ENCODE assay signal across 1 cellular context in the genomic region with DNA sequence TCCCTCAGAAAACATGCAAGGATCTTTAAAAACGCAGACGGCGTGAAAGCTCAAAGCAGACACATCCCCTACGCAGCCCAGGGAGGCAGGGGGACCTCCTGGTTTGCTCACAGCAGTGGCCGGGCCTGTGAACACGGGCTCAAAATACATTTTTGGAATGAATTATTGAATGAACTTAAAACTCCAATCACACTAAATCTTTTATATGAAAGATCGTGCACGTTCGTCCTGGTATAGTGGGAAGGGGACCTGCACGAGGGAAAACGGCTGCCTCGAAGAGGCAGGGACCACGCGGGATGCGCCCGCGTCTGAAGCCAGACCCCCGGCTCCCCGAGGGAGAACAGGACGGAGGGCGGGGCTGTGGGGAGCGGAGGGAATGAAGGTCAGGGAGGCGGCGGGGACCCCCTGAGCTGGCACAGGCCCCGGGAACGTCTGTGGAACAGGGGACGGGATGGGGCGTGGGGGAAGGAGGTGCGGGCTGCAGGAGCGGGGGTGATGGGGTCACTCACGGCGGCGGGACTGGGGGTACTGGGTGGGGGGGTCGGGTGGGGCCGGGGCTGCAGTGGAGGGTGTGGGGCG.
TF ChIP-seq lines count a peak whose summit lies in the region.

No MANE protein-coding gene starts in this region.

TF ChIP-seq in HepG2, 621 proteins besides CTCF, POLR2A, EP300 and RAD21:
- TF ChIP-seq, protein P1, sequence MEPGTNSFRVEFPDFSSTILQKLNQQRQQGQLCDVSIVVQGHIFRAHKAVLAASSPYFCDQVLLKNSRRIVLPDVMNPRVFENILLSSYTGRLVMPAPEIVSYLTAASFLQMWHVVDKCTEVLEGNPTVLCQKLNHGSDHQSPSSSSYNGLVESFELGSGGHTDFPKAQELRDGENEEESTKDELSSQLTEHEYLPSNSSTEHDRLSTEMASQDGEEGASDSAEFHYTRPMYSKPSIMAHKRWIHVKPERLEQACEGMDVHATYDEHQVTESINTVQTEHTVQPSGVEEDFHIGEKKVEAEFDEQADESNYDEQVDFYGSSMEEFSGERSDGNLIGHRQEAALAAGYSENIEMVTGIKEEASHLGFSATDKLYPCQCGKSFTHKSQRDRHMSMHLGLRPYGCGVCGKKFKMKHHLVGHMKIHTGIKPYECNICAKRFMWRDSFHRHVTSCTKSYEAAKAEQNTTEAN (CRISPR knock-in tag; conservative IDR thresholded peaks at IDR 0.05) = no peak
- 0 out of 2 replicates have a peak, but pooled peaks have one; percentile 49 for TF ChIP-seq CBX2 (IDR thresholded peaks at IDR 0.05; ENCODE audit: low read depth, low read length)
- TF ChIP-seq CBX2 (CRISPR knock-in tag; IDR thresholded peaks at IDR 0.05; ENCODE audit: low read depth) = no peak
- TF ChIP-seq EZH2 (conservative IDR thresholded peaks at IDR 0.05; ENCODE audit: low read depth, low read length) = 0 out of 2 replicates have a peak, but pooled peaks have one; percentile 53
- no peak for TF ChIP-seq GABPB1 (CRISPR knock-in tag; IDR thresholded peaks at IDR 0.05)
- no peak for TF ChIP-seq NFAT5 (CRISPR knock-in tag; IDR thresholded peaks at IDR 0.05)
- TF ChIP-seq, protein P2, sequence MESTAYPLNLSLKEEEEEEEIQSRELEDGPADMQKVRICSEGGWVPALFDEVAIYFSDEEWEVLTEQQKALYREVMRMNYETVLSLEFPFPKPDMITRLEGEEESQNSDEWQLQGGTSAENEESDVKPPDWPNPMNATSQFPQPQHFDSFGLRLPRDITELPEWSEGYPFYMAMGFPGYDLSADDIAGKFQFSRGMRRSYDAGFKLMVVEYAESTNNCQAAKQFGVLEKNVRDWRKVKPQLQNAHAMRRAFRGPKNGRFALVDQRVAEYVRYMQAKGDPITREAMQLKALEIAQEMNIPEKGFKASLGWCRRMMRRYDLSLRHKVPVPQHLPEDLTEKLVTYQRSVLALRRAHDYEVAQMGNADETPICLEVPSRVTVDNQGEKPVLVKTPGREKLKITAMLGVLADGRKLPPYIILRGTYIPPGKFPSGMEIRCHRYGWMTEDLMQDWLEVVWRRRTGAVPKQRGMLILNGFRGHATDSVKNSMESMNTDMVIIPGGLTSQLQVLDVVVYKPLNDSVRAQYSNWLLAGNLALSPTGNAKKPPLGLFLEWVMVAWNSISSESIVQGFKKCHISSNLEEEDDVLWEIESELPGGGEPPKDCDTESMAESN (CRISPR knock-in tag; conservative IDR thresholded peaks at IDR 0.05) = no peak
- no peak for TF ChIP-seq ZNF746 (CRISPR knock-in tag; IDR thresholded peaks at IDR 0.05)
